In the genomic region with DNA sequence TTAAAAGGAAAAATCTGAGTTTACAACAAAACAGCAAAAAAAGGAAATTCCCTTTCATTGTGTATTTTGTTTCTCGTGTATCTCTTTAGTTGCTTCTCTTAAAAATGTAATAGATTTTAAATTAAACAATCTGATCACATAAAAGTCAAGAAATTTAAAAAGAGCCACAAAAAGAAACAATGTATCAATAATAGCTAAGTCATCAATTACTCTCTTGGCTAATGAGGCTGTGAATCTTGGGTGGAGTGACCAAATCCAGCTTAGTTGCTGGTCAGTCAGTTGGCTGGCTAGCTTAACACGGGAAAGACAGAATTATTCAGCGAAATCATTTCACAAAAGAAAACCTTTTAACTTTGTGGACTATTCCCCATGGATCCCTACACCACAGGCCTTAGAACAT, we compare ENCODE assay signal across 24 cellular contexts. TPM values are rescaled to one million over a fixed set of nuclear protein-coding genes. Genes with fewer than 3 reads are reported as not detected.
DNase-seq lines count a peak whose midpoint lies in the region; ATAC-seq and TF ChIP-seq lines count a peak whose summit lies in the region.
"Had no signal": no experiment of that assay in that cellular context is flagged by ENCODE, and none has a peak within 500 bp of the region (broad histone marks: within the 10 kb centered on the region; RNA-seq: fewer than 3 reads in every experiment).

No MANE protein-coding gene starts in this region.

- H3K4me3 Mint-ChIP-seq in activated naive CD4-positive, alpha-beta T cell treated with anti-CD3 and anti-CD28 coated beads, Interleukin-2, amount 10 ng/mL, durations not matched to agents 7 days and 5 days: peak overlapping the region; percentile 3
- peak overlapping the region; percentile 31 for H3K4me3 Mint-ChIP-seq in activated T-helper 1 cell treated with anti-CD3 and anti-CD28 coated beads, Interleukin-12 subunit alpha, Interleukin-12 subunit beta, Interleukin-2, Interleukin-4 antibody, amounts not matched to agents 30 ng/mL and 10 ng/mL and 1 ng/mL, durations not matched to agents 14 hours and 24 hours and 36 hours
- peak overlapping the region; percentile 30 for H3K4me3 Mint-ChIP-seq in progenitor cell of endocrine pancreas (ENCODE audit: low read depth)

- intact Hi-C loops in activated T-helper 1 cell treated with anti-CD3 and anti-CD28 coated beads, Interleukin-12 subunit alpha, Interleukin-12 subunit beta, Interleukin-2, Interleukin-4 antibody, amounts not matched to agents 30 ng/mL and 10 ng/mL and 1 ng/mL, durations not matched to agents 14 hours and 24 hours and 36 hours (cut with micrococcal nuclease): loop anchor here (1.0 to 10.0 kb wide), 3 partner anchors 59 to 270 kb away; a partner anchor contains a TSS
- intact Hi-C loops in lower lobe of right lung (cut with DNase I) (no loop called here), posterior cingulate gyrus (cut with DNase I) (loop anchor here (10.0 kb wide), 1 partner anchor 148 kb away; a partner anchor contains a TSS)

- H3K4me3 ChIP-seq in HEK293 (ENCODE audit: low read depth, low read length) (no peak overlapping the region), lower lobe of right lung (no peak overlapping the region)
- H3K4me3 ChIP-seq: BLaER1 treated with 17β-estradiol and CSF1 and Interleukin-3, amounts not matched to agents 10 nM and 100 nM; smooth muscle cell; suprapubic skin; uterus had no signal

- no peak for DNase-seq in activated naive CD4-positive, alpha-beta T cell treated with anti-CD3 and anti-CD28 coated beads, Interleukin-2, amount 10 ng/mL, durations not matched to agents 7 days and 5 days
- DNase-seq in activated naive CD4-positive, alpha-beta T cell treated with anti-CD3 and anti-CD28 coated beads, Interleukin-2, amount 50 U/mL, for 16 hours: no peak
- no peak for DNase-seq in activated T-helper 1 cell treated with anti-CD3 and anti-CD28 coated beads, Interleukin-12 subunit alpha, Interleukin-12 subunit beta, Interleukin-2, Interleukin-4 antibody, amounts not matched to agents 30 ng/mL and 10 ng/mL and 1 ng/mL, durations not matched to agents 14 hours and 24 hours and 36 hours (ENCODE audit: low spot score)
- DNase-seq in progenitor cell of endocrine pancreas (ENCODE audit: low spot score, unreplicated experiment) (no peak), lower lobe of right lung (no peak), posterior cingulate gyrus (no peak), NCI-H748 treated with DMSO at 0.1 percent for 48 hours (lab: John Stamatoyannopoulos, UW) (no peak)
- DNase-seq: ACHN; activated CD4-positive, CD25-positive, alpha-beta regulatory T cell treated with anti-CD3 and anti-CD28 coated beads, Interleukin-2, amount 50 U/mL, for 72 hours; activated CD8-positive, alpha-beta memory T cell treated with anti-CD3 and anti-CD28 coated beads for 24 hours; activated T-cell treated with anti-CD3 and anti-CD28 coated beads, Interleukin-2, amount 50 U/mL, for 72 hours; glutamatergic neuron; mammary epithelial cell; NCI-H2081 treated with DMSO at 0.1 percent for 48 hours; NCI-H446 treated with DMSO at 0.1 percent for 48 hours; nucleus accumbens; SHP77; stimulated activated CD4-positive, alpha-beta T cell treated with anti-CD3 and anti-CD28 coated beads, Interleukin-2, amount 100 ng/mL, for 24 hours; uterus had no signal

- H3K27me3 ChIP-seq in lower lobe of right lung (ENCODE audit: low read depth): no peaks in the 10 kb centered on the region
- H3K27me3 ChIP-seq: suprapubic skin, uterus had no signal

- H3K27ac ChIP-seq in HEK293 (ENCODE audit: extremely low read depth, low read depth, low read length): no peak overlapping the region
- no peak overlapping the region for H3K27ac ChIP-seq in lower lobe of right lung
- H3K27ac ChIP-seq: BLaER1 treated with 17β-estradiol and CSF1 and Interleukin-3, amounts not matched to agents 10 nM and 100 nM; suprapubic skin; uterus had no signal

- H3K36me3 Mint-ChIP-seq in activated naive CD4-positive, alpha-beta T cell treated with anti-CD3 and anti-CD28 coated beads, Interleukin-2, amount 10 ng/mL, durations not matched to agents 7 days and 5 days: peaks cover 14% of the 10 kb centered on the region
- peaks cover 11% of the 10 kb centered on the region for H3K36me3 Mint-ChIP-seq in activated T-helper 1 cell treated with anti-CD3 and anti-CD28 coated beads, Interleukin-12 subunit alpha, Interleukin-12 subunit beta, Interleukin-2, Interleukin-4 antibody, amounts not matched to agents 30 ng/mL and 10 ng/mL and 1 ng/mL, durations not matched to agents 14 hours and 24 hours and 36 hours (ENCODE audit: low read depth)
- no peaks in the 10 kb centered on the region for H3K36me3 Mint-ChIP-seq in progenitor cell of endocrine pancreas (ENCODE audit: insufficient read depth)

- POLR2A ChIA-PET in HEK293 (lab: Yijun Ruan, JAX): no interaction called here

- no peaks in the 10 kb centered on the region for H3K9me3 Mint-ChIP-seq in activated naive CD4-positive, alpha-beta T cell treated with anti-CD3 and anti-CD28 coated beads, Interleukin-2, amount 10 ng/mL, durations not matched to agents 7 days and 5 days
- no peaks in the 10 kb centered on the region for H3K9me3 Mint-ChIP-seq in activated T-helper 1 cell treated with anti-CD3 and anti-CD28 coated beads, Interleukin-12 subunit alpha, Interleukin-12 subunit beta, Interleukin-2, Interleukin-4 antibody, amounts not matched to agents 30 ng/mL and 10 ng/mL and 1 ng/mL, durations not matched to agents 14 hours and 24 hours and 36 hours
- H3K9me3 Mint-ChIP-seq in progenitor cell of endocrine pancreas (ENCODE audit: low read depth): no peaks in the 10 kb centered on the region
- H3K9me3 Mint-ChIP-seq: activated T-cell treated with anti-CD3 and anti-CD28 coated beads, Interleukin-2, amount 50 U/mL, for 72 hours had no signal

- H3K36me3 ChIP-seq in HEK293 (ENCODE audit: control insufficient read depth in 2 of 2, insufficient read depth in 1 of 2, low read length in 2 of 2) (no peaks in the 10 kb centered on the region), lower lobe of right lung (no peaks in the 10 kb centered on the region)
- H3K36me3 ChIP-seq: BLaER1 treated with 17β-estradiol and CSF1 and Interleukin-3, amounts not matched to agents 10 nM and 100 nM; suprapubic skin; uterus had no signal

- ATAC-seq in lower lobe of right lung: no peak
- ATAC-seq: activated T-cell treated with anti-CD3 and anti-CD28 coated beads, Interleukin-2, amount 50 U/mL, for 72 hours; HCT116 had no signal

- CTCF ChIA-PET in activated naive CD4-positive, alpha-beta T cell treated with anti-CD3 and anti-CD28 coated beads, Interleukin-2, amount 10 ng/mL, durations not matched to agents 7 days and 5 days (lab: Charles Lee): no interaction called here
- CTCF ChIA-PET in HEK293 (lab: Yijun Ruan, JAX): interaction anchor here (1.0 kb wide), 1 partner anchor 30 kb away, joined by 5 read pairs; no protein-coding TSS in a partner anchor

- H3K27me3 Mint-ChIP-seq in activated naive CD4-positive, alpha-beta T cell treated with anti-CD3 and anti-CD28 coated beads, Interleukin-2, amount 10 ng/mL, durations not matched to agents 7 days and 5 days: peaks cover 10% of the 10 kb centered on the region
- peaks cover 4% of the 10 kb centered on the region for H3K27me3 Mint-ChIP-seq in activated T-helper 1 cell treated with anti-CD3 and anti-CD28 coated beads, Interleukin-12 subunit alpha, Interleukin-12 subunit beta, Interleukin-2, Interleukin-4 antibody, amounts not matched to agents 30 ng/mL and 10 ng/mL and 1 ng/mL, durations not matched to agents 14 hours and 24 hours and 36 hours (ENCODE audit: insufficient read depth)
- H3K27me3 Mint-ChIP-seq in progenitor cell of endocrine pancreas: peaks cover 19% of the 10 kb centered on the region

- TF ChIP-seq CTCF in HEK293 (tag by site-specific recombination; IDR thresholded peaks at IDR 0.05) (no peak), progenitor cell of endocrine pancreas (IDR thresholded peaks at IDR 0.05; ENCODE audit: unreplicated experiment) (no peak), lower lobe of right lung (IDR thresholded peaks at IDR 0.05) (no peak)

- no peak overlapping the region for H3K27ac Mint-ChIP-seq in activated naive CD4-positive, alpha-beta T cell treated with anti-CD3 and anti-CD28 coated beads, Interleukin-2, amount 10 ng/mL, durations not matched to agents 7 days and 5 days
- H3K27ac Mint-ChIP-seq in activated T-helper 1 cell treated with anti-CD3 and anti-CD28 coated beads, Interleukin-12 subunit alpha, Interleukin-12 subunit beta, Interleukin-2, Interleukin-4 antibody, amounts not matched to agents 30 ng/mL and 10 ng/mL and 1 ng/mL, durations not matched to agents 14 hours and 24 hours and 36 hours: peak overlapping the region; percentile 26
- no peak overlapping the region for H3K27ac Mint-ChIP-seq in progenitor cell of endocrine pancreas

- peaks cover 58% of the 10 kb centered on the region for H3K4me1 Mint-ChIP-seq in activated naive CD4-positive, alpha-beta T cell treated with anti-CD3 and anti-CD28 coated beads, Interleukin-2, amount 10 ng/mL, durations not matched to agents 7 days and 5 days
- peaks cover 62% of the 10 kb centered on the region for H3K4me1 Mint-ChIP-seq in activated T-helper 1 cell treated with anti-CD3 and anti-CD28 coated beads, Interleukin-12 subunit alpha, Interleukin-12 subunit beta, Interleukin-2, Interleukin-4 antibody, amounts not matched to agents 30 ng/mL and 10 ng/mL and 1 ng/mL, durations not matched to agents 14 hours and 24 hours and 36 hours (ENCODE audit: low read depth)
- peaks cover 28% of the 10 kb centered on the region for H3K4me1 Mint-ChIP-seq in progenitor cell of endocrine pancreas (ENCODE audit: low read depth)

- no peaks in the 10 kb centered on the region for H3K9me3 ChIP-seq in HEK293 (ENCODE audit: control insufficient read depth, insufficient read depth, low read depth, low read length)
- H3K9me3 ChIP-seq in lower lobe of right lung: no peaks in the 10 kb centered on the region
- H3K9me3 ChIP-seq: BLaER1 treated with 17β-estradiol and CSF1 and Interleukin-3, amounts not matched to agents 10 nM and 100 nM; suprapubic skin; uterus had no signal

- H3K4me1 ChIP-seq in HEK293 (ENCODE audit: control insufficient read depth, insufficient read depth, low read length) (peaks cover 4% of the 10 kb centered on the region), lower lobe of right lung (peaks cover 26% of the 10 kb centered on the region)
- H3K4me1 ChIP-seq: uterus had no signal

TF ChIP-seq in HEK293, 187 proteins besides CTCF, POLR2A, EP300 and RAD21 (continues in another document):
- TF ChIP-seq ZNF292 (tag by site-specific recombination; IDR thresholded peaks at IDR 0.05; ENCODE audit: borderline replicate concordance, low read depth): no peak

RNA-seq across cellular contexts. Expression of a gene that starts 3.2 kb away (rescaled TPM):
- total RNA-seq in activated T-helper 1 cell treated with anti-CD3 and anti-CD28 coated beads, Interleukin-12 subunit alpha, Interleukin-12 subunit beta, Interleukin-2, Interleukin-4 antibody, amounts not matched to agents 30 ng/mL and 10 ng/mL and 1 ng/mL, durations not matched to agents 14 hours and 24 hours and 36 hours: 28.4 and 31.0 TPM in 2 replicates
- total RNA-seq in progenitor cell of endocrine pancreas (19.7 and 20.5 TPM in 2 replicates), lower lobe of right lung (17.3 TPM)
